21 cellular contexts compared by ENCODE assay signal in the genomic region with DNA sequence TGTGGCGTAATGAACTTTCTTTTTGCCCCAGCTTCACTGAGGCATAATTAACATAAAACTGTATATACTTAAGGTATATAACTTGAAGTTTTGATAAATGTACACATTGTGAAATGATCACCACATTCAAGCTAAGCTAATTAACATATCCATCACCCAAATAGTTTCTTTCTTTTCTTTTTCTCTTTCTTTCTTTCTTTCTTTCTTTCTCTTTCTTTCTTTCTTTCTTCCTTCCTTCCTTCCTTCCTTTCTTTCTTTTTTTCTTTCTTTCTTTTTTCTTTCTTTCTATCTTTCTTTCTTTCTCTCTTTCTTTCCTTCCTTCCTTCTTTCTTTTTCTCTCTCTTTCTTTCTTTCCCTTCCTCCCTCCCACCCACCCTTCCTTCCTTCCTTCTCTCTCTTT.
DNase-seq lines count a peak whose midpoint lies in the region; ATAC-seq, FAIRE-seq and TF ChIP-seq lines count a peak whose summit lies in the region.
"Had no signal": no experiment of that assay in that cellular context is flagged by ENCODE, and none has a peak within 500 bp of the region (broad histone marks: within the 10 kb centered on the region; RNA-seq: fewer than 3 reads in every experiment).

No MANE protein-coding gene starts in this region.

- H3K27ac Mint-ChIP-seq in astrocyte (ENCODE audit: unreplicated experiment): peak overlapping the region; percentile 76
- H3K27ac Mint-ChIP-seq: CD14-positive monocyte; CD4-positive, alpha-beta T cell; CD8-positive, alpha-beta memory T cell had no signal

- H3K36me3 ChIP-seq in HepG2 (replicated peaks in 1 of 2; ENCODE audit: control insufficient read depth in 1 of 2, insufficient read depth in 2 of 2, low read length in 2 of 2) (no peaks in the 10 kb centered on the region), right lobe of liver (no peaks in the 10 kb centered on the region), astrocyte (ENCODE audit: insufficient read depth, low read length) (no peaks in the 10 kb centered on the region), smooth muscle cell (ENCODE audit: low read depth) (no peaks in the 10 kb centered on the region), WERI-Rb-1 (no peaks in the 10 kb centered on the region)
- H3K36me3 ChIP-seq: BE2C; BLaER1 treated with 17β-estradiol and CSF1 and Interleukin-3, amounts not matched to agents 10 nM and 100 nM had no signal

- 100% methylated on average over 1 of the region's 1 CpG for WGBS in HepG2 (ENCODE audit: low lambda C conversion rate)
- 92% methylated on average over 1 of the region's 1 CpG for whole genome bisulfite sequencing in right lobe of liver (ENCODE audit: insufficient coverage, low coverage, low lambda C conversion rate, missing lambda C conversion rate)
- 96% methylated on average over 1 of the region's 1 CpG for WGBS in smooth muscle cell (ENCODE audit: low lambda C conversion rate)

- TF ChIP-seq EP300 in HepG2 (IDR thresholded peaks at IDR 0.05; ENCODE audit: low read depth in 2 of 2, low read length in 2 of 2) (no peak), HepG2 (CRISPR knock-in tag; IDR thresholded peaks at IDR 0.05; ENCODE audit: borderline replicate concordance) (no peak)

- DNase-seq in HepG2 (ENCODE audit: low spot score) (no peak), right lobe of liver (no peak), astrocyte (ENCODE audit: low read depth) (no peak), smooth muscle cell (lab: John Stamatoyannopoulos, UW; ENCODE audit: unreplicated experiment) (no peak), WERI-Rb-1 (no peak)
- DNase-seq: BE2C; CD4-positive, alpha-beta T cell; CD8-positive, alpha-beta memory T cell; DMS153; DND-41; GM23248; H7; HCEC 1CT had no signal

- no peak overlapping the region for H3K4me3 Mint-ChIP-seq in astrocyte (ENCODE audit: unreplicated experiment)
- H3K4me3 Mint-ChIP-seq: CD14-positive monocyte; CD4-positive, alpha-beta T cell; CD8-positive, alpha-beta memory T cell had no signal

- TF ChIP-seq POLR2A in HepG2 (IDR thresholded peaks at IDR 0.05; ENCODE audit: insufficient read depth in 1 of 2, low read depth in 2 of 2, low read length in 2 of 2) (no peak), right lobe of liver (IDR thresholded peaks at IDR 0.05) (no peak)

- in situ Hi-C loops in HepG2 (cut with HindIII; ENCODE audit: extremely low pct_ligation_motif_present, low pct_unique_long_range_greater_than_20kb): no loop called here

- H3K4me3 ChIP-seq in HepG2 (replicated peaks in 1 of 3; ENCODE audit: insufficient read depth in 1 of 3, low read depth in 2 of 3, low read length in 3 of 3) (no peak overlapping the region), right lobe of liver (no peak overlapping the region), astrocyte (ENCODE audit: insufficient read depth, low read depth, low read length) (no peak overlapping the region), smooth muscle cell (no peak overlapping the region), WERI-Rb-1 (ENCODE audit: low read depth, low read length) (no peak overlapping the region)
- H3K4me3 ChIP-seq: BLaER1 treated with 17β-estradiol and CSF1 and Interleukin-3, amounts not matched to agents 10 nM and 100 nM; GM23248 had no signal

- H3F3A ChIP-seq in smooth muscle cell (ENCODE audit: low read depth): no peaks in the 10 kb centered on the region

- H3K4me2 ChIP-seq in HepG2 (ENCODE audit: low read depth, low read length) (no peak overlapping the region), astrocyte (ENCODE audit: low read length) (no peak overlapping the region), smooth muscle cell (no peak overlapping the region)
- H3K4me2 ChIP-seq: BLaER1 treated with 17β-estradiol and CSF1 and Interleukin-3, amounts not matched to agents 10 nM and 100 nM had no signal

- TF ChIP-seq CTCF in HepG2 (CRISPR knock-in tag; IDR thresholded peaks at IDR 0.05): no peak
- no peak for TF ChIP-seq CTCF in right lobe of liver (IDR thresholded peaks at IDR 0.05)
- no peak for TF ChIP-seq CTCF in astrocyte (IDR thresholded peaks at IDR 0.05; ENCODE audit: insufficient read depth, low read depth, low read length)
- no peak for TF ChIP-seq CTCF in smooth muscle cell (IDR thresholded peaks at IDR 0.05; ENCODE audit: borderline replicate concordance, insufficient read depth, poor library complexity, severe bottlenecking)
- TF ChIP-seq CTCF in WERI-Rb-1 (IDR thresholded peaks at IDR 0.05; ENCODE audit: low read depth, low read length): no peak

- H3K27ac ChIP-seq in HepG2 (ENCODE audit: extremely low read length, insufficient read depth, low read length) (no peak overlapping the region), right lobe of liver (no peak overlapping the region), astrocyte (ENCODE audit: low read depth, low read length) (no peak overlapping the region), smooth muscle cell (ENCODE audit: low read depth) (no peak overlapping the region), WERI-Rb-1 (no peak overlapping the region)
- H3K27ac ChIP-seq: 22Rv1; BLaER1 treated with 17β-estradiol and CSF1 and Interleukin-3, amounts not matched to agents 10 nM and 100 nM; GM23248 had no signal

- H3K27me3 Mint-ChIP-seq in astrocyte (ENCODE audit: low read depth, unreplicated experiment): no peaks in the 10 kb centered on the region

- H3K9ac ChIP-seq in HepG2 (ENCODE audit: insufficient read depth, low read depth, low read length) (no peak overlapping the region), astrocyte (ENCODE audit: low read length) (no peak overlapping the region), smooth muscle cell (ENCODE audit: low read depth) (no peak overlapping the region)
- H3K9ac ChIP-seq: BLaER1 treated with 17β-estradiol and CSF1 and Interleukin-3, amounts not matched to agents 10 nM and 100 nM; GM23248 had no signal

- POLR2A ChIA-PET in HepG2 (lab: Yijun Ruan, JAX): no interaction called here

- H3K9me3 ChIP-seq in HepG2 (ENCODE audit: low read length) (no peaks in the 10 kb centered on the region), right lobe of liver (no peaks in the 10 kb centered on the region), astrocyte (ENCODE audit: insufficient read depth, low read depth, low read length) (no peaks in the 10 kb centered on the region), smooth muscle cell (replicated peaks; ENCODE audit: low read depth) (no peaks in the 10 kb centered on the region), WERI-Rb-1 (ENCODE audit: severe bottlenecking) (no peaks in the 10 kb centered on the region)
- H3K9me3 ChIP-seq: BE2C; BLaER1 treated with 17β-estradiol and CSF1 and Interleukin-3, amounts not matched to agents 10 nM and 100 nM had no signal

- peaks cover 30% of the 10 kb centered on the region for H3K4me1 Mint-ChIP-seq in astrocyte (ENCODE audit: low read depth, unreplicated experiment)
- H3K4me1 Mint-ChIP-seq: CD8-positive, alpha-beta memory T cell had no signal

- FAIRE-seq in HepG2 (lab: Jason Lieb, UNC) (no peak), astrocyte (lab: Jason Lieb, UNC) (no peak)
- FAIRE-seq: A204.1, G401.6, GM12892, H1 had no signal

- H3K9me3 Mint-ChIP-seq in astrocyte (ENCODE audit: unreplicated experiment): peaks cover 7% of the 10 kb centered on the region
- H3K9me3 Mint-ChIP-seq: CD4-positive, alpha-beta T cell; CD8-positive, alpha-beta memory T cell had no signal

- H3K79me2 ChIP-seq in HepG2 (ENCODE audit: insufficient read depth, low read length) (no peaks in the 10 kb centered on the region), astrocyte (ENCODE audit: insufficient read depth, low read length) (no peaks in the 10 kb centered on the region), smooth muscle cell (ENCODE audit: low read depth) (no peaks in the 10 kb centered on the region)

- CTCF ChIA-PET in HepG2 (lab: Yijun Ruan, JAX; ENCODE audit: low intra/inter-chr PET ratio, low total read pairs): no interaction called here

- H3K36me3 Mint-ChIP-seq in astrocyte (ENCODE audit: low read depth, unreplicated experiment): no peaks in the 10 kb centered on the region
- H3K36me3 Mint-ChIP-seq: CD14-positive monocyte; CD8-positive, alpha-beta memory T cell had no signal

- H4K20me1 ChIP-seq in HepG2 (ENCODE audit: insufficient read depth, low read length): no peaks in the 10 kb centered on the region
- no peaks in the 10 kb centered on the region for H4K20me1 ChIP-seq in astrocyte (ENCODE audit: insufficient read depth, low read length)
- no peaks in the 10 kb centered on the region for H4K20me1 ChIP-seq in smooth muscle cell (ENCODE audit: low read depth)
- H4K20me1 ChIP-seq: BLaER1 treated with 17β-estradiol and CSF1 and Interleukin-3, amounts not matched to agents 10 nM and 100 nM had no signal

- no peak for ATAC-seq in HepG2
- no peak for ATAC-seq in right lobe of liver
- ATAC-seq in GM19395 (IDR thresholded peaks at IDR 0.05; ENCODE audit: unreplicated experiment): no peak

- 0 out of 5 replicates have a peak, but pooled peaks cover 0 to 5% of the 10 kb centered on the region in 2 experiments for H3K27me3 ChIP-seq in HepG2 (ENCODE audit: control insufficient read depth in 1 of 2, insufficient read depth in 2 of 2, low read length in 2 of 2)
- no peaks in the 10 kb centered on the region for H3K27me3 ChIP-seq in right lobe of liver
- H3K27me3 ChIP-seq in astrocyte (ENCODE audit: insufficient read depth, low read length): no peaks in the 10 kb centered on the region
- H3K27me3 ChIP-seq in smooth muscle cell (ENCODE audit: low read depth): no peaks in the 10 kb centered on the region
- no peaks in the 10 kb centered on the region for H3K27me3 ChIP-seq in WERI-Rb-1 (ENCODE audit: insufficient read depth, low read depth, severe bottlenecking)
- H3K27me3 ChIP-seq: BE2C; BLaER1 treated with 17β-estradiol and CSF1 and Interleukin-3, amounts not matched to agents 10 nM and 100 nM had no signal

- intact Hi-C loops in HepG2 (cut with micrococcal nuclease; ENCODE audit: unreplicated experiment) (loop anchor here (10.0 kb wide), 1 partner anchor 346 kb away; no protein-coding TSS in a partner anchor), right lobe of liver (cut with DNase I) (no loop called here)

- H2AFZ ChIP-seq in HepG2 (ENCODE audit: low read length) (no peak overlapping the region), astrocyte (ENCODE audit: low read depth, low read length) (no peak overlapping the region), smooth muscle cell (ENCODE audit: low read depth) (peak overlapping the region; percentile 50)
- H2AFZ ChIP-seq: GM23248 had no signal

- BruUV-seq in HepG2 (replicated peaks; lab: Mats Ljungman, UMichigan): no TSS peak

- H3K4me1 ChIP-seq in HepG2 (ENCODE audit: insufficient read depth, low read length): peaks cover 10% of the 10 kb centered on the region
- H3K4me1 ChIP-seq in right lobe of liver: peaks cover 0 to 11% (median 0%) of the 10 kb centered on the region in 4 donors
- H3K4me1 ChIP-seq in astrocyte (ENCODE audit: insufficient read depth, low read length): peaks cover 13% of the 10 kb centered on the region
- peaks cover 5% of the 10 kb centered on the region for H3K4me1 ChIP-seq in smooth muscle cell (ENCODE audit: low read depth)

- TF ChIP-seq RAD21 in HepG2 (CRISPR knock-in tag; IDR thresholded peaks at IDR 0.05): no peak

TF ChIP-seq in HepG2, 621 proteins besides CTCF, POLR2A, EP300 and RAD21:
- TF ChIP-seq SRSF9 (IDR thresholded peaks at IDR 0.05; ENCODE audit: borderline replicate concordance, insufficient read depth, low read depth, low read length, poor library complexity, severe bottlenecking) (peak; percentile 84), ZC3H13 (CRISPR knock-in tag; IDR thresholded peaks at IDR 0.05) (no peak), MEF2D (CRISPR knock-in tag; IDR thresholded peaks at IDR 0.05) (no peak), U2AF2 (IDR thresholded peaks at IDR 0.05; ENCODE audit: low read depth, low read length) (0 out of 2 replicates have a peak, but pooled peaks have one; percentile 76)
